Comparison of ENCODE assay signal across 24 cellular contexts in the genomic region with DNA sequence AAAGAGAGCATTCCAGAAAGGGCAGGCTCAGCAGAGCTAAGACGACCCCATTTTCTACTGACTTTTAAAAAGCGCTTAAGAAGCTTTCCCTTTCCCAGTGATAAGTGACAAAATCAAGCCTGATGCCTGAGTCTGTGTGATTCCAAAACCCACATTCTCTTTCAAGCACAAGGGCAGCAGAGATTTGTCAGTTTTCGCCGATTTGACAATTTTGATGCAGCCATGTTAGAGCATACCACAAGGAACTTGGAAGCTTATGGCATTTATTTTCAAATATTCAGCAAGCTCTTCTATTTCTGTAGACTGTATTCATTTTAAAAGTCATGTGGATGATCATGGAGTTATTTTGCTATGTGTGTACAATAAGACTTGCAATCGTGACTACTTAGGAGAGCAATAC.
"Had no signal": no experiment of that assay in that cellular context is flagged by ENCODE, and none has a peak within 500 bp of the region (broad histone marks: within the 10 kb centered on the region; RNA-seq: fewer than 3 reads in every experiment).

No MANE protein-coding gene starts in this region.

- ATAC-seq: activated CD8-positive, alpha-beta memory T cell treated with anti-CD3 and anti-CD28 coated beads, Interleukin-2, amount 10 ng/mL, durations not matched to agents 7 days and 5 days; Panc1 had no signal

- H3K9me3 ChIP-seq: breast epithelium, SJSA1 had no signal

- H3K4me1 ChIP-seq: breast epithelium, SJSA1 had no signal

- H3K36me3 ChIP-seq: breast epithelium, SJSA1 had no signal

- H3K27me3 ChIP-seq: breast epithelium, SJSA1 had no signal

- H3K27ac ChIP-seq: SJSA1 had no signal

- DNase-seq: activated B cell treated with CpG ODN at 0.5 μM for 24 hours; activated CD4-positive, alpha-beta T cell treated with anti-CD3 and anti-CD28 coated beads for 1 hour; activated CD4-positive, alpha-beta T cell treated with anti-CD3 and anti-CD28 coated beads, Interleukin-2, amount 10 ng/mL, durations not matched to agents 24 days and 14 days; activated CD4-positive, alpha-beta T cell treated with anti-CD3 and anti-CD28 coated beads, Interleukin-2, amount 50 U/mL, for 48 hours; activated CD8-positive, alpha-beta memory T cell treated with anti-CD3 and anti-CD28 coated beads, Interleukin-2, amount 10 ng/mL, durations not matched to agents 7 days and 5 days; activated effector memory CD4-positive, alpha-beta T cell treated with Interleukin-2 at 50 U/mL for 16 hours; activated naive CD4-positive, alpha-beta T cell; activated T-cell treated with anti-CD3 and anti-CD28 coated beads, Interleukin-2, amount 50 U/mL, for 24 hours; aorta; caudate nucleus; Kasumi-1; KBM-7; NCI-H1105 treated with DMSO at 0.1 percent for 48 hours; NCI-H1436 treated with DMSO at 0.1 percent for 48 hours; NCI-H187; NCI-H2081; NCI-H526 treated with DMSO at 0.1 percent for 48 hours; NK-92 treated with Interleukin-12 subunit alpha and Interleukin-12 subunit beta, amount 100 ng/mL, for 24 hours; OCI-M1; RPMI8226; SHP77 had no signal

- H3K4me3 ChIP-seq: breast epithelium, SJSA1 had no signal
